ENCODE assay signal across 1 cellular context in genomic region chr12:100767950-100768349, GRCh38.
TF ChIP-seq lines count a peak whose summit lies in the region.

No MANE protein-coding gene starts in this region.

TF ChIP-seq in HepG2, 621 proteins besides CTCF, POLR2A, EP300 and RAD21 (continued from another document):
- TF ChIP-seq MXD3 (CRISPR knock-in tag; IDR thresholded peaks at IDR 0.05), result no peak
- TF ChIP-seq ZNF281 (CRISPR knock-in tag; IDR thresholded peaks at IDR 0.05; ENCODE audit: borderline replicate concordance), result no peak
- no peak for TF ChIP-seq PPARG (CRISPR knock-in tag; conservative IDR thresholded peaks at IDR 0.05)
- TF ChIP-seq ZNF24 (IDR thresholded peaks at IDR 0.05), result no peak
- TF ChIP-seq ELF3 (CRISPR knock-in tag; IDR thresholded peaks at IDR 0.05), result no peak
- no peak for TF ChIP-seq ZNF709 (CRISPR knock-in tag; IDR thresholded peaks at IDR 0.05)
- no peak for TF ChIP-seq E2F1 (CRISPR knock-in tag; IDR thresholded peaks at IDR 0.05)
- TF ChIP-seq ZNF570 (CRISPR knock-in tag; IDR thresholded peaks at IDR 0.05; ENCODE audit: borderline replicate concordance), result no peak
- TF ChIP-seq BRD4 (CRISPR knock-in tag; IDR thresholded peaks at IDR 0.05), result no peak
- TF ChIP-seq SNAPC5 (CRISPR knock-in tag; IDR thresholded peaks at IDR 0.05; ENCODE audit: borderline replicate concordance), result no peak
